13 cellular contexts compared by ENCODE assay signal in the genomic region with DNA sequence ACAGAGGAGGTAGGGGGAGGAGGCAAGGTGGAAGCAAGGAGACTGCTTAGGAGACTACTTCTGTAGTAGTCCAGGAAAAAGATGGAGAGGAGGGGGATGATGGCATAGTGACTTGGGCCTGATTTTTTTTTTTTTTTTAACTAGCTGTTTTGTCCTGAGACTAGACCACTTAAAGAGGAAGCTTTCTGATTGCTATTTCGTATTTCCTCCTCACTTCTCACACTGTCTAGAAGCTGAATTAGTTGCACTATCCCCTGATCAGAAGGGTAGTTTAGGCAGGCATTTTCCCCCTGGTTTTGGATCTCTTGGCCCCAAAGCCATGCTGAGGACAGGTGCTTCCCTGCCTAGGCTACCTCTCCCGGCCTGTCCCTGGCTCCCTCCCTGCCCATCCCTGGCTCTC. TPM values are rescaled to one million over a fixed set of nuclear protein-coding genes. Genes with fewer than 3 reads are reported as not detected.
DNase-seq lines count a peak whose midpoint lies in the region; ATAC-seq and TF ChIP-seq lines count a peak whose summit lies in the region.
"Had no signal": no experiment of that assay in that cellular context is flagged by ENCODE, and none has a peak within 500 bp of the region (broad histone marks: within the 10 kb centered on the region; RNA-seq: fewer than 3 reads in every experiment).

No MANE protein-coding gene starts in this region.

- peak overlapping the region; percentile 44 for H3K27ac Mint-ChIP-seq in activated naive CD4-positive, alpha-beta T cell treated with anti-CD3 and anti-CD28 coated beads for 36 hours
- H3K27ac Mint-ChIP-seq in stimulated activated naive CD8-positive, alpha-beta T cell treated with anti-CD3 and anti-CD28 coated beads, Interleukin-15, amount 100 ng/mL, for 72 hours: peak overlapping the region; percentile 89 to 92

- H3K27me3 ChIP-seq in gastroesophageal sphincter: no peaks in the 10 kb centered on the region
- no peaks in the 10 kb centered on the region for H3K27me3 ChIP-seq in mesendoderm (ENCODE audit: insufficient read depth, low read length, poor library complexity)
- H3K27me3 ChIP-seq: neural progenitor cell had no signal

- H3K36me3 ChIP-seq in gastroesophageal sphincter (no peaks in the 10 kb centered on the region), mesendoderm (ENCODE audit: control insufficient read depth, insufficient read depth, low read length) (no peaks in the 10 kb centered on the region)
- H3K36me3 ChIP-seq: neural progenitor cell had no signal

- H3K4me3 Mint-ChIP-seq in activated naive CD4-positive, alpha-beta T cell treated with anti-CD3 and anti-CD28 coated beads for 36 hours: no peak overlapping the region
- no peak overlapping the region for H3K4me3 Mint-ChIP-seq in stimulated activated naive CD8-positive, alpha-beta T cell treated with anti-CD3 and anti-CD28 coated beads, Interleukin-15, amount 100 ng/mL, for 72 hours
- H3K4me3 Mint-ChIP-seq: neural progenitor cell had no signal

- no peak overlapping the region for H3K4ac ChIP-seq in mesendoderm (ENCODE audit: low read depth, low read length)

- H2AK5ac ChIP-seq in mesendoderm (ENCODE audit: low read length): no peak overlapping the region

- 44% methylated on average over 2 of the region's 2 CpGs; no CpG with 5 or more reads in 1 of the 2 donors for WGBS in gastroesophageal sphincter (ENCODE audit: low coverage in 1 of 2), 2 donors
- WGBS in mesendoderm (ENCODE audit: extremely low coverage, insufficient coverage, low lambda C conversion rate): no CpG with 5 or more reads among the region's 2 CpGs
- 52 to 59% methylated on average over 2 of the region's 2 CpGs for WGBS in lower leg skin, 2 donors

- H3K56ac ChIP-seq in mesendoderm (ENCODE audit: low read length): no peak overlapping the region

- peaks cover 19% of the 10 kb centered on the region for H3K36me3 Mint-ChIP-seq in activated naive CD4-positive, alpha-beta T cell treated with anti-CD3 and anti-CD28 coated beads for 36 hours (ENCODE audit: low read depth)

- TF ChIP-seq POLR2A in gastroesophageal sphincter (IDR thresholded peaks at IDR 0.05) (no peak), lower leg skin (IDR thresholded peaks at IDR 0.05) (no peak)

- H3K4me1 ChIP-seq in gastroesophageal sphincter (peaks cover under 1 to 100% (median 61%) of the 10 kb centered on the region in 3 donors), mesendoderm (ENCODE audit: control insufficient read depth, low read depth, low read length) (peaks cover 17% of the 10 kb centered on the region)

- TF ChIP-seq CTCF in gastroesophageal sphincter (IDR thresholded peaks at IDR 0.05) (no peak), lower leg skin (IDR thresholded peaks at IDR 0.05) (no peak)

- ATAC-seq in gastroesophageal sphincter (no peak), GM19023 (IDR thresholded peaks at IDR 0.05; ENCODE audit: unreplicated experiment) (no peak)
- peak; percentile 24 for ATAC-seq in stimulated activated naive CD8-positive, alpha-beta T cell treated with anti-CD3 and anti-CD28 coated beads, Interleukin-15, amount 100 ng/mL, for 72 hours

- H2BK120ac ChIP-seq in mesendoderm (ENCODE audit: low read depth, low read length): no peak overlapping the region

- no peak for TF ChIP-seq EP300 in gastroesophageal sphincter (IDR thresholded peaks at IDR 0.05)

- no peaks in the 10 kb centered on the region for H3K9me3 ChIP-seq in gastroesophageal sphincter

- no peak overlapping the region for H3K18ac ChIP-seq in mesendoderm (ENCODE audit: low read length)

- H3K23ac ChIP-seq in mesendoderm (ENCODE audit: low read length): no peak overlapping the region

- H3K9ac ChIP-seq in mesendoderm (ENCODE audit: low read length): no peak overlapping the region
- H3K9ac ChIP-seq: KMS-11, neural progenitor cell had no signal

- intact Hi-C loops in activated naive CD4-positive, alpha-beta T cell treated with anti-CD3 and anti-CD28 coated beads for 36 hours (cut with micrococcal nuclease): no loop called here
- intact Hi-C loops in lower leg skin (cut with DNase I; ENCODE audit: low total_unique reads): no loop called here

- no peak overlapping the region for H4K8ac ChIP-seq in mesendoderm (ENCODE audit: low read depth, low read length)

- H3K4me3 ChIP-seq in gastroesophageal sphincter (no peak overlapping the region), mesendoderm (ENCODE audit: low read length) (no peak overlapping the region), lower leg skin (ENCODE audit: low read depth, poor library complexity, severe bottlenecking) (no peak overlapping the region)
- H3K4me3 ChIP-seq: neural progenitor cell had no signal

- H3K4me2 ChIP-seq in mesendoderm (ENCODE audit: low read length): no peak overlapping the region
- H3K4me2 ChIP-seq: KMS-11 had no signal

- no peaks in the 10 kb centered on the region for H3K27me3 Mint-ChIP-seq in activated naive CD4-positive, alpha-beta T cell treated with anti-CD3 and anti-CD28 coated beads for 36 hours (ENCODE audit: low read depth)
- H3K27me3 Mint-ChIP-seq in stimulated activated naive CD8-positive, alpha-beta T cell treated with anti-CD3 and anti-CD28 coated beads, Interleukin-15, amount 100 ng/mL, for 72 hours: no peaks in the 10 kb centered on the region

- H2BK15ac ChIP-seq in mesendoderm (replicated peaks; ENCODE audit: low read depth): no peak overlapping the region

- no peaks in the 10 kb centered on the region for H3K9me3 Mint-ChIP-seq in activated naive CD4-positive, alpha-beta T cell treated with anti-CD3 and anti-CD28 coated beads for 36 hours
- no peaks in the 10 kb centered on the region for H3K9me3 Mint-ChIP-seq in stimulated activated naive CD8-positive, alpha-beta T cell treated with anti-CD3 and anti-CD28 coated beads, Interleukin-15, amount 100 ng/mL, for 72 hours
- H3K9me3 Mint-ChIP-seq: neural progenitor cell had no signal

- H3K4me1 Mint-ChIP-seq in activated naive CD4-positive, alpha-beta T cell treated with anti-CD3 and anti-CD28 coated beads for 36 hours (ENCODE audit: low read depth): peaks cover 85% of the 10 kb centered on the region
- H3K4me1 Mint-ChIP-seq in stimulated activated naive CD8-positive, alpha-beta T cell treated with anti-CD3 and anti-CD28 coated beads, Interleukin-15, amount 100 ng/mL, for 72 hours: peaks cover 87% of the 10 kb centered on the region

- no peak overlapping the region for H4K5ac ChIP-seq in mesendoderm (ENCODE audit: low read length)

- peaks cover 96% of the 10 kb centered on the region for H3K79me2 ChIP-seq in mesendoderm (ENCODE audit: control insufficient read depth, insufficient read depth, low read length)

- CTCF ChIA-PET in activated naive CD4-positive, alpha-beta T cell treated with anti-CD3 and anti-CD28 coated beads for 36 hours (lab: Charles Lee): no interaction called here

- H3K27ac ChIP-seq in gastroesophageal sphincter: peak overlapping the region in 3 of 4 donors; percentile 9 to 60 (median 22)
- no peak overlapping the region for H3K27ac ChIP-seq in mesendoderm (ENCODE audit: low read depth, low read length)
- H3K27ac ChIP-seq: KMS-11 had no signal

- H3K79me1 ChIP-seq in mesendoderm (ENCODE audit: low read length): peaks cover 3% of the 10 kb centered on the region

- DNase-seq in activated naive CD4-positive, alpha-beta T cell treated with anti-CD3 and anti-CD28 coated beads for 36 hours: no peak
- DNase-seq in activated naive CD4-positive, alpha-beta T cell (lab: John Stamatoyannopoulos, UW): no peak
- DNase-seq in OCI-M1 (lab: John Stamatoyannopoulos, UW) (peak; percentile 9), mesendoderm (no peak), lower leg skin (ENCODE audit: low spot score in 2 of 2) (no peak)
- no peak for DNase-seq in stimulated activated naive CD8-positive, alpha-beta T cell treated with anti-CD3 and anti-CD28 coated beads, Interleukin-15, amount 100 ng/mL, for 72 hours
- DNase-seq: dermis blood vessel endothelial cell; stimulated activated CD4-positive, alpha-beta T cell treated with anti-CD3 and anti-CD28 coated beads, Interleukin-4, amount 100 ng/mL, for 1 hour; SW 1271 had no signal

- H2BK5ac ChIP-seq in mesendoderm (ENCODE audit: low read length): no peak overlapping the region

RNA-seq across cellular contexts. Expression of a gene that starts 14.9 kb away (rescaled TPM):
- total RNA-seq in activated naive CD4-positive, alpha-beta T cell treated with anti-CD3 and anti-CD28 coated beads for 36 hours: 100 to 1,000 TPM; 200 to 203 TPM
- total RNA-seq in gastroesophageal sphincter: 100 to 1,000 TPM in 1 of 4 donors, 10 to 100 TPM in 3; 64.6 to 118 (median 80.1) TPM
- 220 TPM for polyA plus RNA-seq in mesendoderm (2013, experiment 1 of 2)
- polyA plus RNA-seq in mesendoderm (2013, experiment 2 of 2): 229 TPM
- 100 to 1,000 TPM in 3 of 4 donors, 10 to 100 TPM in 1; 96.0 to 115 (median 104) TPM for total RNA-seq in lower leg skin
